ENCODE assay signal across 1 cellular context in genomic region chr17:78422872-78423588, GRCh38.
TF ChIP-seq lines count a peak whose summit lies in the region.

No MANE protein-coding gene starts in this region.

TF ChIP-seq in GM23338, 12 proteins besides CTCF, POLR2A, EP300 and RAD21 (continued from another document):
- TF ChIP-seq ZNF462 (CRISPR knock-in tag; IDR thresholded peaks at IDR 0.05) (no peak), STAT1 (IDR thresholded peaks at IDR 0.05; ENCODE audit: unreplicated experiment) (no peak), ZNF331 (CRISPR knock-in tag; IDR thresholded peaks at IDR 0.05; ENCODE audit: low read depth) (no peak), CREB1 (CRISPR knock-in tag; IDR thresholded peaks at IDR 0.05; ENCODE audit: low read depth) (no peak), ETS1 (IDR thresholded peaks at IDR 0.05) (no peak), JUNB (IDR thresholded peaks at IDR 0.05; ENCODE audit: unreplicated experiment) (no peak), REST (IDR thresholded peaks at IDR 0.05; ENCODE audit: unreplicated experiment) (no peak), NANOG (IDR thresholded peaks at IDR 0.05; ENCODE audit: borderline replicate concordance) (no peak), ZNF114 (CRISPR knock-in tag; IDR thresholded peaks at IDR 0.05) (no peak)
